8 cellular contexts compared by ENCODE assay signal in the genomic region with DNA sequence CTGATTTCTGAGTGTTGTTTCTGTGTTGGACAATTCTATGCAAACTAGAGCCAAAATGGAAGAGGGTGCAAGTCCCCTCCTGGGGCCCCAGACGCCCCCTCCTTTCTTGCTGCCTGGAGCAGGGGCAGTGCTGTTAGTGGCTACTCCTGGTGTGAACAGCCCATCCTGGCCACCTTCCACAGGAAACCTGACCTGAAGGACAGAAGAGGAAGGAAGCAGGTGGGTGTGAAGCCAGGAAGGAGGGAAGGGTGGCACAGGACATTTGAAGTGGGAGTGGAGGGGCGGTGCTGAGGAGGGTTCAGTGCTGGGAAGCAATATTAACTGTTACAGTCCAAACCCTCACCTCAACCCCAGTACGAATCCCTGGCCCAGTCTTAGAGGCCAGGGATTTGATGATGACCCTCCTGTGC. TPM values are rescaled to one million over a fixed set of nuclear protein-coding genes. Genes with fewer than 3 reads are reported as not detected.
DNase-seq lines count a peak whose midpoint lies in the region; ATAC-seq and TF ChIP-seq lines count a peak whose summit lies in the region.

No MANE protein-coding gene starts in this region.

- no peak for ATAC-seq in stimulated activated naive CD8-positive, alpha-beta T cell treated with anti-CD3 and anti-CD28 coated beads, Interleukin-15, amount 100 ng/mL, for 72 hours
- ATAC-seq in GM18511 (IDR thresholded peaks at IDR 0.05; ENCODE audit: unreplicated experiment): no peak

- H3K4me3 ChIP-seq in adrenal gland: peak overlapping the region in 1 of 4 donors; percentile 75

- H3K4me1 ChIP-seq in adrenal gland (replicated peaks in 1 of 2): peaks cover 27 to 33% of the 10 kb centered on the region in 2 donors

- H3K27me3 ChIP-seq in adrenal gland: no peaks in the 10 kb centered on the region

- TF ChIP-seq CTCF in adrenal gland (IDR thresholded peaks at IDR 0.05): no peak

- H3K9me3 Mint-ChIP-seq in immature natural killer cell: no peaks in the 10 kb centered on the region
- H3K9me3 Mint-ChIP-seq in stimulated activated naive CD8-positive, alpha-beta T cell treated with anti-CD3 and anti-CD28 coated beads, Interleukin-15, amount 100 ng/mL, for 72 hours: no peaks in the 10 kb centered on the region

- DNase-seq in NCI-H146 treated with DMSO at 0.1 percent for 48 hours (lab: John Stamatoyannopoulos, UW; ENCODE audit: unreplicated experiment) (peak; percentile 16), NCI-H146 (lab: John Stamatoyannopoulos, UW) (no peak), adrenal gland (peak in 2 of 7 donors; percentile 36 to 59), immature natural killer cell (no peak), AG08396 (ENCODE audit: low spot score) (no peak), NCI-H2081 (lab: John Stamatoyannopoulos, UW) (no peak)
- no peak for DNase-seq in stimulated activated naive CD8-positive, alpha-beta T cell treated with anti-CD3 and anti-CD28 coated beads, Interleukin-15, amount 100 ng/mL, for 72 hours

- no peak for TF ChIP-seq POLR2A in adrenal gland (IDR thresholded peaks at IDR 0.05)

- intact Hi-C loops in adrenal gland (cut with DNase I): loop anchor here (5.0 to 10.0 kb wide), 2 partner anchors 153 to 261 kb away; no protein-coding TSS in a partner anchor

- no peaks in the 10 kb centered on the region for H3K9me3 ChIP-seq in adrenal gland (replicated peaks in 1 of 3)

- peaks cover 3 to 4% (median 3%) of the 10 kb centered on the region in 3 donors for H3K27me3 Mint-ChIP-seq in immature natural killer cell (ENCODE audit: low read depth in 3 of 3)
- H3K27me3 Mint-ChIP-seq in stimulated activated naive CD8-positive, alpha-beta T cell treated with anti-CD3 and anti-CD28 coated beads, Interleukin-15, amount 100 ng/mL, for 72 hours: peaks cover 10% of the 10 kb centered on the region

- WGBS in adrenal gland, 4 donors: 21 to 29% (median 25%) methylated on average over 3 of the region's 3 CpGs

- no peaks in the 10 kb centered on the region for H3K36me3 ChIP-seq in adrenal gland (replicated peaks in 1 of 2)

- peak overlapping the region; percentile 62 to 81 (median 69) for H3K4me3 Mint-ChIP-seq in immature natural killer cell
- H3K4me3 Mint-ChIP-seq in stimulated activated naive CD8-positive, alpha-beta T cell treated with anti-CD3 and anti-CD28 coated beads, Interleukin-15, amount 100 ng/mL, for 72 hours: peak overlapping the region; percentile 60 to 75

- H3K4me1 Mint-ChIP-seq in immature natural killer cell: peaks cover 11 to 21% of the 10 kb centered on the region in 2 donors
- peaks cover 33% of the 10 kb centered on the region for H3K4me1 Mint-ChIP-seq in stimulated activated naive CD8-positive, alpha-beta T cell treated with anti-CD3 and anti-CD28 coated beads, Interleukin-15, amount 100 ng/mL, for 72 hours

- no peak overlapping the region for H3K27ac Mint-ChIP-seq in immature natural killer cell
- H3K27ac Mint-ChIP-seq in stimulated activated naive CD8-positive, alpha-beta T cell treated with anti-CD3 and anti-CD28 coated beads, Interleukin-15, amount 100 ng/mL, for 72 hours: no peak overlapping the region

- H3K27ac ChIP-seq in adrenal gland: peak overlapping the region in 3 of 5 donors; percentile 73 to 80 (median 74)

- peaks cover 0 to 5% (median 0%) of the 10 kb centered on the region in 3 donors for H3K36me3 Mint-ChIP-seq in immature natural killer cell

RNA-seq across cellular contexts. Expression of gene PRICKLE4, which starts 0.7 kb away (rescaled TPM):
- total RNA-seq in adrenal gland: 1 to 10 TPM in 6 of 8 donors, under 1 TPM in 1, not detected in 1; 0.28 to 7.1 (median 3.9) TPM
- polyA plus RNA-seq in adrenal gland: 1 to 10 TPM in 2 of 3 donors, not detected in 1; 3.6 to 5.3 TPM
- not detected for polyA plus RNA-seq in immature natural killer cell

RNA-seq across cellular contexts. Expression of gene FRS3, which starts 1.6 kb away (rescaled TPM):
- total RNA-seq in adrenal gland: 10 to 100 TPM in 1 of 8 donors, 1 to 10 TPM in 6, under 1 TPM in 1; 0.30 to 12.1 (median 5.4) TPM
- polyA plus RNA-seq in adrenal gland (10 to 100 TPM in 2 of 3 donors, 1 to 10 TPM in 1; 2.1 to 21.2 (median 14.0) TPM), immature natural killer cell (1 to 10 TPM in 1 of 3 donors, under 1 TPM in 1, not detected in 1; 0.80 to 2.1 TPM)

RNA-seq across cellular contexts. Expression of gene TOMM6, which starts 6.2 kb away (rescaled TPM):
- total RNA-seq in adrenal gland: 100 to 1,000 TPM; 146 to 281 (median 212) TPM
- polyA plus RNA-seq in adrenal gland (100 to 1,000 TPM; 272 to 507 (median 343) TPM), immature natural killer cell (100 to 1,000 TPM; 291 to 367 (median 304) TPM)

RNA-seq across cellular contexts. Expression of gene PGC, which starts 34.1 kb away (rescaled TPM):
- 1 to 10 TPM in 1 of 8 donors, under 1 TPM in 1, not detected in 6; 0.57 to 1.2 TPM for total RNA-seq in adrenal gland
- polyA plus RNA-seq in adrenal gland (1 to 10 TPM in 2 of 3 donors, not detected in 1; 1.1 to 1.6 TPM), immature natural killer cell (not detected)

RNA-seq across cellular contexts. Expression of gene TFEB, which starts 45.9 kb away (rescaled TPM):
- 10 to 100 TPM; 13.3 to 27.1 (median 20.2) TPM for total RNA-seq in adrenal gland
- polyA plus RNA-seq in adrenal gland: 10 to 100 TPM in 2 of 3 donors, 1 to 10 TPM in 1; 2.1 to 47.2 (median 18.4) TPM
- polyA plus RNA-seq in immature natural killer cell: 10 to 100 TPM; 18.9 to 62.3 (median 23.9) TPM
